In the genomic region with DNA sequence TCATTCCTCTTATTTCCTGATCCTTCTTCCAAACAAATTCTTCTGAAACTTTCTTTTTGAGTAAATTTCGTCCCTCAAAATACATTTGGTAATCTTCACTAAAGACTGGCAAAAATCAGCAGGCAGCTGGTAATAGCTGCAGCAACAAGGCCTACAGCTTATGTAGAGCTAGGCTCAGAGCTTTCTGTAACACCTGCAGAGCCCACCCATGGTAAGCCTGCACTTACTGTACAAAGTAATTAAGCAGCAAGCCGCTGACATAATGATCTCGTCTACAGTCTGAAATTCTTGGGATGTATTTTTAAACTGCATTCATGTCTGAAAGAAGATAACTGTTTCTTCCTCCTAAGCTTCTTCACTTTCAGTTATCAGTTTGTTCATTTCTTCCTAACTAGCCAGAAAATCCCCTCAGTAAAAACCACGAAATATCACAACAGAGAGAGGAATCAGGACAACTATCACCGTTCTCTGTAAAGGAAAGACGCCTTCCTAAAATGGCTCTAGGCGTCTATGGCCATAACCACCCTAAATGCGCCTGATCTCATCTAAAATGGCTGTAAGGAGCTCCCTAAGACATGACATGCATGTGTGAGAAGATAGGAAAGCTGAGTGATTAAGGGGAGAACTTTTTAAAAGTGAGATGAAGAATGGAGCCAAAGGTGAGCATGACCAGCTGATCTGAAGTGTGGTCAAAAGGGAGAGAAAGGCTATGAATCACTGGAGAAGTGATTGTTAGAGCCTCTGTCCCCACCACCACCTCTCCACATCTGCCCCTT, we compare ENCODE assay signal across 1 cellular context.
TF ChIP-seq lines count a peak whose summit lies in the region.

No MANE protein-coding gene starts in this region.

TF ChIP-seq in SK-N-SH, 30 proteins besides CTCF, POLR2A, EP300 and RAD21 (continued from another document):
- TF ChIP-seq, protein P1, sequence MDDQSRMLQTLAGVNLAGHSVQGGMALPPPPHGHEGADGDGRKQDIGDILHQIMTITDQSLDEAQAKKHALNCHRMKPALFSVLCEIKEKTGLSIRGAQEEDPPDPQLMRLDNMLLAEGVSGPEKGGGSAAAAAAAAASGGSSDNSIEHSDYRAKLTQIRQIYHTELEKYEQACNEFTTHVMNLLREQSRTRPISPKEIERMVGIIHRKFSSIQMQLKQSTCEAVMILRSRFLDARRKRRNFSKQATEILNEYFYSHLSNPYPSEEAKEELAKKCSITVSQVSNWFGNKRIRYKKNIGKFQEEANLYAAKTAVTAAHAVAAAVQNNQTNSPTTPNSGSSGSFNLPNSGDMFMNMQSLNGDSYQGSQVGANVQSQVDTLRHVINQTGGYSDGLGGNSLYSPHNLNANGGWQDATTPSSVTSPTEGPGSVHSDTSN (IDR thresholded peaks at IDR 0.05), result no peak
- no peak for TF ChIP-seq FOXM1 (IDR thresholded peaks at IDR 0.05; ENCODE audit: low read depth)
